In genomic region chr11:75475767-75476650, GRCh38 we compare ENCODE assay signal across 8 cellular contexts. TPM values are rescaled to one million over a fixed set of nuclear protein-coding genes. Genes with fewer than 3 reads are reported as not detected.
DNase-seq lines count a peak whose midpoint lies in the region; ATAC-seq and TF ChIP-seq lines count a peak whose summit lies in the region.
"Had no signal": no experiment of that assay in that cellular context is flagged by ENCODE, and none has a peak within 500 bp of the region (broad histone marks: within the 10 kb centered on the region; RNA-seq: fewer than 3 reads in every experiment).

No MANE protein-coding gene starts in this region.

- H3K27me3 ChIP-seq in body of pancreas: no peaks in the 10 kb centered on the region
- H3K27me3 ChIP-seq: SJSA1 had no signal

- DNase-seq in NCI-H226 (peak; percentile 30), body of pancreas (peak; percentile 36 to 55 (median 46)), mucosa of gallbladder (ENCODE audit: low spot score) (peak; percentile 25), NK-92 (lab: John Stamatoyannopoulos, UW; ENCODE audit: unreplicated experiment) (no peak), LoVo (ENCODE audit: low spot score) (no peak), NCI-H1048 (lab: John Stamatoyannopoulos, UW) (no peak)

- peak overlapping the region in 3 of 4 donors; percentile 75 to 80 (median 77) for H3K27ac ChIP-seq in body of pancreas
- H3K27ac ChIP-seq: SJSA1 had no signal

- WGBS in body of pancreas, 2 donors: 62 to 83% methylated on average over 2 to 9 of the region's 9 CpGs

- no peak for TF ChIP-seq CTCF in body of pancreas (IDR thresholded peaks at IDR 0.05)

- no peak overlapping the region for H3K4me3 ChIP-seq in body of pancreas
- H3K4me3 ChIP-seq: SJSA1 had no signal

- peak; percentile 20 for ATAC-seq in GM19351 (IDR thresholded peaks at IDR 0.05; ENCODE audit: unreplicated experiment)
- no peak for ATAC-seq in body of pancreas

- intact Hi-C loops in body of pancreas (cut with DNase I): no loop called here

- no peaks in the 10 kb centered on the region for H3K9me3 ChIP-seq in body of pancreas
- H3K9me3 ChIP-seq: SJSA1 had no signal

- no peaks in the 10 kb centered on the region for H3K36me3 ChIP-seq in body of pancreas (replicated peaks in 1 of 2; ENCODE audit: insufficient read depth in 1 of 2, low read depth in 2 of 2)
- H3K36me3 ChIP-seq: SJSA1 had no signal

- no peak for TF ChIP-seq POLR2A in body of pancreas (IDR thresholded peaks at IDR 0.05)

- peaks cover 32% of the 10 kb centered on the region for H3K4me1 ChIP-seq in body of pancreas
- H3K4me1 ChIP-seq: SJSA1 had no signal

RNA-seq across cellular contexts. Expression of gene KLHL35, which starts 43.0 kb away (rescaled TPM):
- total RNA-seq in body of pancreas: 1 to 10 TPM; 4.4 to 4.6 TPM
- 1.4 TPM for total RNA-seq in mucosa of gallbladder

RNA-seq across cellular contexts. Expression of gene GDPD5, which starts 49.7 kb away (rescaled TPM):
- total RNA-seq in body of pancreas (10 to 100 TPM; 29.6 to 73.2 TPM), mucosa of gallbladder (16.7 TPM)

Comparison
In these comparisons a context has a peak if more than half of its experiments do, and no peak if none do; other contexts are left out.
1. DNase-seq: peak in NCI-H226 (single experiment), body of pancreas (4 of 4) and mucosa of gallbladder (single experiment); none in NK-92 (single experiment), LoVo (single experiment) and NCI-H1048 (single experiment).